8 cellular contexts compared by ENCODE assay signal in the genomic region with DNA sequence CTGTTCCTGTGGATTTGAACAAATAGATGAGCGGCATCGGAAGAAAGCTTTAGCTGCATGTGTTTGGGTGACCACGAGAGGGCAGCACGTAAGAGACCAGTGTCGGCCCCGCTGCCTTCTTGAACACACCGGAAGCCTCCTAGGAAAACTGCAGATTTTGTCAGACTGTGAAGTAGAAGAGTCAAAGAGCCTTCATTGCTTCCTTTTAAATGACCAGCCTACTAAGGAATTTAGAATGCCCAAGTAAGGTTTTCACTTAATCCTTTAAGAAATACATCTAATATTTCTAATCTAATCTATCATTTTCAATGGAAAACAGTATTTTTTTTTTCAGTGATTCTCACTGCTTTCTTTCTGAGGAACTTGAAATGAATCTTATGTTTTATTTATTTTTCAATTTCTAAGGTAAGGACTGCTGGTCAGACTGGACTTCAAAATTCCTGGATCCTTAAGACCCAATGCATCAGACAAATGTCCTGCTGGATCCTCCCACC.
DNase-seq lines count a peak whose midpoint lies in the region; ATAC-seq, FAIRE-seq and TF ChIP-seq lines count a peak whose summit lies in the region.

No MANE protein-coding gene starts in this region.

- peak; percentile 42 for DNase-seq in AG09309 (ENCODE audit: low read depth)
- peak; percentile 65 for DNase-seq in NB4 (ENCODE audit: low read depth)
- peak; percentile 86 for DNase-seq in SK-N-MC (ENCODE audit: low read depth, low spot score)
- DNase-seq in activated naive CD4-positive, alpha-beta T cell treated with anti-CD3 and anti-CD28 coated beads, Interleukin-2, amount 10 ng/mL, durations not matched to agents 7 days and 5 days: peak; percentile 76
- DNase-seq in head of caudate nucleus: peak; percentile 62 to 91 (median 82)
- DNase-seq in pons (ENCODE audit: low spot score): peak; percentile 82
- DNase-seq in urothelium cell line (ENCODE audit: low spot score): peak; percentile 78

- intact Hi-C loops in head of caudate nucleus (cut with DNase I): no loop called here

- no peaks in the 10 kb centered on the region for H3K36me3 ChIP-seq in SK-N-MC (ENCODE audit: insufficient read depth, low read length)

- H3K9me3 Mint-ChIP-seq in activated naive CD4-positive, alpha-beta T cell treated with anti-CD3 and anti-CD28 coated beads, Interleukin-2, amount 10 ng/mL, durations not matched to agents 7 days and 5 days: no peaks in the 10 kb centered on the region

- TF ChIP-seq POLR2A in NB4 (IDR thresholded peaks at IDR 0.05; ENCODE audit: extremely low read depth, insufficient read length): no peak

- no peak overlapping the region for H3K27ac Mint-ChIP-seq in activated naive CD4-positive, alpha-beta T cell treated with anti-CD3 and anti-CD28 coated beads, Interleukin-2, amount 10 ng/mL, durations not matched to agents 7 days and 5 days

- H3K36me3 Mint-ChIP-seq in activated naive CD4-positive, alpha-beta T cell treated with anti-CD3 and anti-CD28 coated beads, Interleukin-2, amount 10 ng/mL, durations not matched to agents 7 days and 5 days: no peaks in the 10 kb centered on the region

- TF ChIP-seq CTCF in AG09309 (IDR thresholded peaks at IDR 0.05; ENCODE audit: control insufficient read depth, insufficient read depth, low read depth, low read length, missing control alignments): peak; percentile 91
- TF ChIP-seq CTCF in NB4 (IDR thresholded peaks at IDR 0.05; ENCODE audit: low read depth, low read length): peak; percentile 74

- H3K4me3 Mint-ChIP-seq in activated naive CD4-positive, alpha-beta T cell treated with anti-CD3 and anti-CD28 coated beads, Interleukin-2, amount 10 ng/mL, durations not matched to agents 7 days and 5 days: no peak overlapping the region

- peak overlapping the region; percentile 73 for H3K27ac ChIP-seq in SK-N-MC

- H3K4me3 ChIP-seq in AG09309 (ENCODE audit: control insufficient read depth, low read depth, low read length) (no peak overlapping the region), NB4 (ENCODE audit: low read depth, low read length) (no peak overlapping the region), SK-N-MC (0 out of 2 replicates have a peak overlapping the region, but pooled peaks have one; percentile 22)

- H3K4me1 Mint-ChIP-seq in activated naive CD4-positive, alpha-beta T cell treated with anti-CD3 and anti-CD28 coated beads, Interleukin-2, amount 10 ng/mL, durations not matched to agents 7 days and 5 days: no peaks in the 10 kb centered on the region

- H3K9ac ChIP-seq in SK-N-MC (ENCODE audit: insufficient read length): peak overlapping the region; percentile 45

- CTCF ChIA-PET in activated naive CD4-positive, alpha-beta T cell treated with anti-CD3 and anti-CD28 coated beads, Interleukin-2, amount 10 ng/mL, durations not matched to agents 7 days and 5 days (lab: Charles Lee): interaction anchor here (0.6 to 9.6 kb wide), 13 partner anchors 14 to 318 kb away, joined by 3 to 55 read pairs (median 5); no protein-coding TSS in a partner anchor

- peak; percentile 62 for ATAC-seq in GM21390 (IDR thresholded peaks at IDR 0.05; ENCODE audit: unreplicated experiment)

- H3K9me3 ChIP-seq in SK-N-MC (ENCODE audit: low read depth, low read length): no peaks in the 10 kb centered on the region

- no peak for FAIRE-seq in urothelium cell line (lab: Jason Lieb, UNC)

- H3K27me3 Mint-ChIP-seq in activated naive CD4-positive, alpha-beta T cell treated with anti-CD3 and anti-CD28 coated beads, Interleukin-2, amount 10 ng/mL, durations not matched to agents 7 days and 5 days: peaks cover 46% of the 10 kb centered on the region
